In genomic region chr17:64536913-64537312, GRCh38 we compare ENCODE assay signal across 18 cellular contexts. TPM values are rescaled to one million over a fixed set of nuclear protein-coding genes. Genes with fewer than 3 reads are reported as not detected.
DNase-seq lines count a peak whose midpoint lies in the region; ATAC-seq and TF ChIP-seq lines count a peak whose summit lies in the region.
"Had no signal": no experiment of that assay in that cellular context is flagged by ENCODE, and none has a peak within 500 bp of the region (broad histone marks: within the 10 kb centered on the region; RNA-seq: fewer than 3 reads in every experiment).

No MANE protein-coding gene starts in this region.

- no peak overlapping the region for H3K4me2 ChIP-seq in HCT116 (ENCODE audit: low read length)
- no peak overlapping the region for H3K4me2 ChIP-seq in smooth muscle cell
- H3K4me2 ChIP-seq: BLaER1 had no signal

- ATAC-seq in activated naive CD4-positive, alpha-beta T cell treated with anti-CD3 and anti-CD28 coated beads, Interleukin-2, amount 50 U/mL, for 72 hours = no peak
- ATAC-seq in HCT116 (no peak), left ventricle myocardium superior (no peak)
- ATAC-seq in activated T-helper 17 cell treated with anti-CD3 and anti-CD28 coated beads, Interleukin-2, amount 50 U/mL, for 72 hours (replicated peaks) = no peak

- TF ChIP-seq RAD21 in HCT116 (IDR thresholded peaks at IDR 0.05; ENCODE audit: low read depth) = no peak

- H3K4me3 ChIP-seq in HCT116 (replicated peaks in 1 of 2; ENCODE audit: low read depth in 1 of 2, low read length in 2 of 2) (no peak overlapping the region), prostate gland (no peak overlapping the region), smooth muscle cell (no peak overlapping the region)
- H3K4me3 ChIP-seq: BLaER1 had no signal

- CTCF ChIA-PET in activated naive CD4-positive, alpha-beta T cell treated with anti-CD3 and anti-CD28 coated beads for 36 hours (lab: Charles Lee) = interaction anchor here (0.6 to 0.7 kb wide), 2 partner anchors 11 to 100 kb away, joined by 3 to 4 read pairs; no protein-coding TSS in a partner anchor
- CTCF ChIA-PET in HCT116 (lab: Charles Lee) = no interaction called here

- H3F3A ChIP-seq in smooth muscle cell (ENCODE audit: low read depth) = peaks cover 23% of the 10 kb centered on the region

- H3K4me1 ChIP-seq in HCT116 (ENCODE audit: control insufficient read depth in 1 of 2, insufficient read depth in 2 of 2, low read length in 2 of 2) (no peaks in the 10 kb centered on the region), prostate gland (replicated peaks) (peaks cover 20% of the 10 kb centered on the region), smooth muscle cell (ENCODE audit: low read depth) (no peaks in the 10 kb centered on the region)
- H3K4me1 ChIP-seq: BLaER1 had no signal

- H3K9me3 Mint-ChIP-seq in activated naive CD4-positive, alpha-beta T cell treated with anti-CD3 and anti-CD28 coated beads for 36 hours = no peaks in the 10 kb centered on the region
- no peaks in the 10 kb centered on the region for H3K9me3 Mint-ChIP-seq in activated naive CD4-positive, alpha-beta T cell treated with anti-CD3 and anti-CD28 coated beads, Interleukin-2, amount 50 U/mL, for 72 hours
- H3K9me3 Mint-ChIP-seq in activated T-helper 17 cell treated with anti-CD3 and anti-CD28 coated beads, Interleukin-2, amount 50 U/mL, for 72 hours = no peaks in the 10 kb centered on the region
- H3K9me3 Mint-ChIP-seq: CD8-positive, alpha-beta memory T cell had no signal

- 49% methylated on average over 2 of the region's 2 CpGs for WGBS in prostate gland
- 96% methylated on average over 2 of the region's 2 CpGs for whole genome bisulfite sequencing in smooth muscle cell (ENCODE audit: low lambda C conversion rate)

- RAD21 ChIA-PET in HCT116 (lab: Charles Lee; ENCODE audit: low non-redundant PET in 1 of 2, low total read pairs in 2 of 2, uncharacterized antibody in 2 of 2, unreplicated experiment in 2 of 2) = no interaction called here

- H2AFZ ChIP-seq in HCT116 (ENCODE audit: low read depth, low read length, poor library complexity, severe bottlenecking) (no peak overlapping the region), smooth muscle cell (ENCODE audit: low read depth) (no peak overlapping the region)

- peaks cover 6% of the 10 kb centered on the region; the same call in 1 of the 2 replicates for H4K20me1 ChIP-seq in HCT116 (ENCODE audit: insufficient read depth)
- peaks cover 9% of the 10 kb centered on the region for H4K20me1 ChIP-seq in smooth muscle cell (ENCODE audit: low read depth)

- POLR2A ChIA-PET in HCT116 (lab: Charles Lee) = interaction anchor here (0.9 kb wide), 1 partner anchor 30 kb away, joined by 5 read pairs; the partner anchor contains the start of genes CEP95 and DDX5

- peak overlapping the region; percentile 11 for H3K27ac Mint-ChIP-seq in activated naive CD4-positive, alpha-beta T cell treated with anti-CD3 and anti-CD28 coated beads for 36 hours
- peak overlapping the region in 1 of 2 donors; percentile 11 for H3K27ac Mint-ChIP-seq in activated naive CD4-positive, alpha-beta T cell treated with anti-CD3 and anti-CD28 coated beads, Interleukin-2, amount 50 U/mL, for 72 hours
- H3K27ac Mint-ChIP-seq in activated T-helper 17 cell treated with anti-CD3 and anti-CD28 coated beads, Interleukin-2, amount 50 U/mL, for 72 hours = peak overlapping the region; percentile 8

- intact Hi-C loops in activated naive CD4-positive, alpha-beta T cell treated with anti-CD3 and anti-CD28 coated beads for 36 hours (cut with micrococcal nuclease) = no loop called here
- intact Hi-C loops in HCT116 (cut with micrococcal nuclease) (no loop called here), prostate gland (cut with DNase I) (no loop called here), left ventricle myocardium superior (cut with micrococcal nuclease) (no loop called here)

- H3K27me3 ChIP-seq in HCT116 (ENCODE audit: insufficient read depth, low read length) (no peaks in the 10 kb centered on the region), prostate gland (replicated peaks; ENCODE audit: insufficient read depth) (no peaks in the 10 kb centered on the region), smooth muscle cell (ENCODE audit: low read depth) (no peaks in the 10 kb centered on the region)
- H3K27me3 ChIP-seq: BLaER1 had no signal

- no peaks in the 10 kb centered on the region for H3K27me3 Mint-ChIP-seq in activated naive CD4-positive, alpha-beta T cell treated with anti-CD3 and anti-CD28 coated beads for 36 hours (ENCODE audit: low read depth)
- no peaks in the 10 kb centered on the region for H3K27me3 Mint-ChIP-seq in activated T-helper 17 cell treated with anti-CD3 and anti-CD28 coated beads, Interleukin-2, amount 50 U/mL, for 72 hours
- H3K27me3 Mint-ChIP-seq: CD8-positive, alpha-beta memory T cell had no signal

- TF ChIP-seq POLR2A in HCT116 (IDR thresholded peaks at IDR 0.05; ENCODE audit: borderline replicate concordance, extremely low read depth, insufficient read depth, insufficient read length) (no peak), prostate gland (IDR thresholded peaks at IDR 0.05) (no peak)

- no peak for DNase-seq in activated naive CD4-positive, alpha-beta T cell treated with anti-CD3 and anti-CD28 coated beads for 36 hours
- DNase-seq in activated naive CD4-positive, alpha-beta T cell treated with anti-CD3 and anti-CD28 coated beads, Interleukin-2, amount 50 U/mL, for 72 hours (ENCODE audit: low spot score in 2 of 2) = no peak
- DNase-seq in HCT116 (ENCODE audit: low read depth, low spot score) = no peak
- DNase-seq in prostate gland (ENCODE audit: low spot score) = peak; percentile 17
- DNase-seq in smooth muscle cell (lab: John Stamatoyannopoulos, UW; ENCODE audit: unreplicated experiment) = no peak
- no peak for DNase-seq in left ventricle myocardium superior
- DNase-seq: CD8-positive, alpha-beta memory T cell; DMS53; EL; KG1; NCI-H1417 treated with DMSO at 0.1 percent for 48 hours; NCI-H187 treated with DMSO at 0.1 percent for 48 hours; NCI-H2227 treated with DMSO at 0.1 percent for 48 hours; NCI-H510A treated with DMSO at 0.1 percent for 48 hours; NCI-H774; SHP77 treated with DMSO at 0.1 percent for 48 hours had no signal

- H3K79me2 ChIP-seq in HCT116 (ENCODE audit: insufficient read depth, low read length) (no peaks in the 10 kb centered on the region), smooth muscle cell (ENCODE audit: low read depth) (no peaks in the 10 kb centered on the region)

- H3K36me3 ChIP-seq in HCT116 (ENCODE audit: control insufficient read depth in 1 of 2, insufficient read depth in 2 of 2, low read length in 2 of 2) = peaks cover 48 to 77% of the 10 kb centered on the region in 2 experiments
- no peaks in the 10 kb centered on the region for H3K36me3 ChIP-seq in prostate gland
- peaks cover 3% of the 10 kb centered on the region for H3K36me3 ChIP-seq in smooth muscle cell (ENCODE audit: low read depth)

- no peak overlapping the region for H3K27ac ChIP-seq in HCT116 (ENCODE audit: low read depth, low read length)
- H3K27ac ChIP-seq in prostate gland = peak overlapping the region; percentile 53 to 64
- H3K27ac ChIP-seq in smooth muscle cell (ENCODE audit: low read depth) = no peak overlapping the region
- H3K27ac ChIP-seq: BLaER1 had no signal

- no peak overlapping the region for H3K4me3 Mint-ChIP-seq in activated naive CD4-positive, alpha-beta T cell treated with anti-CD3 and anti-CD28 coated beads for 36 hours
- no peak overlapping the region for H3K4me3 Mint-ChIP-seq in activated T-helper 17 cell treated with anti-CD3 and anti-CD28 coated beads, Interleukin-2, amount 50 U/mL, for 72 hours
- H3K4me3 Mint-ChIP-seq: CD8-positive, alpha-beta memory T cell had no signal

- H3K9ac ChIP-seq in HCT116 (ENCODE audit: low read length) (no peak overlapping the region), smooth muscle cell (ENCODE audit: low read depth) (no peak overlapping the region)
- H3K9ac ChIP-seq: BLaER1 had no signal

- no peaks in the 10 kb centered on the region for H3K9me2 ChIP-seq in HCT116 (ENCODE audit: insufficient read depth)

- H3K9me3 ChIP-seq in HCT116 (ENCODE audit: control insufficient read depth in 1 of 2, insufficient read depth in 1 of 2, low read depth in 1 of 2, low read length in 2 of 2) (no peaks in the 10 kb centered on the region), prostate gland (no peaks in the 10 kb centered on the region), smooth muscle cell (replicated peaks; ENCODE audit: low read depth) (no peaks in the 10 kb centered on the region)
- H3K9me3 ChIP-seq: BLaER1 had no signal

- H3K36me3 Mint-ChIP-seq in activated naive CD4-positive, alpha-beta T cell treated with anti-CD3 and anti-CD28 coated beads for 36 hours (ENCODE audit: low read depth) = peaks cover 22% of the 10 kb centered on the region
- H3K36me3 Mint-ChIP-seq in activated naive CD4-positive, alpha-beta T cell treated with anti-CD3 and anti-CD28 coated beads, Interleukin-2, amount 50 U/mL, for 72 hours = peaks cover 0 to 9% of the 10 kb centered on the region in 2 donors
- peaks cover 81% of the 10 kb centered on the region for H3K36me3 Mint-ChIP-seq in activated T-helper 17 cell treated with anti-CD3 and anti-CD28 coated beads, Interleukin-2, amount 50 U/mL, for 72 hours (ENCODE audit: low read depth)

- TF ChIP-seq CTCF in HCT116 (IDR thresholded peaks at IDR 0.05 in 2 of 3, conservative IDR thresholded peaks at IDR 0.05 in 1 of 3; ENCODE audit: borderline replicate concordance in 1 of 3, insufficient read depth in 1 of 3, low read depth in 2 of 3, low read length in 2 of 3) (no peak), prostate gland (IDR thresholded peaks at IDR 0.05) (no peak), smooth muscle cell (IDR thresholded peaks at IDR 0.05; ENCODE audit: borderline replicate concordance, insufficient read depth, poor library complexity, severe bottlenecking) (no peak)

- H3K4me1 Mint-ChIP-seq in activated naive CD4-positive, alpha-beta T cell treated with anti-CD3 and anti-CD28 coated beads for 36 hours (ENCODE audit: low read depth) = peaks cover 3% of the 10 kb centered on the region
- H3K4me1 Mint-ChIP-seq in activated T-helper 17 cell treated with anti-CD3 and anti-CD28 coated beads, Interleukin-2, amount 50 U/mL, for 72 hours = peaks cover 4% of the 10 kb centered on the region
- H3K4me1 Mint-ChIP-seq: CD8-positive, alpha-beta memory T cell had no signal

- BruUV-seq in HCT116 (replicated peaks; lab: Mats Ljungman, UMichigan) = TSS peak; percentile 3

RNA-seq across cellular contexts. Expression of gene CEP95, which starts 30.1 kb away (rescaled TPM):
- total RNA-seq in activated naive CD4-positive, alpha-beta T cell treated with anti-CD3 and anti-CD28 coated beads for 36 hours = 10 to 100 TPM; 38.8 to 43.3 TPM
- total RNA-seq in activated naive CD4-positive, alpha-beta T cell treated with anti-CD3 and anti-CD28 coated beads, Interleukin-2, amount 50 U/mL, for 72 hours = 100 to 1,000 TPM in 1 of 2 donors, 10 to 100 TPM in 1; 49.5 to 142 TPM
- total RNA-seq in HCT116 (2021; ENCODE audit: unreplicated experiment) = 77.0 TPM
- 53.0 and 62.1 TPM in 2 replicates for polyA plus RNA-seq in HCT116 (2012)
- total RNA-seq in activated T-helper 17 cell treated with anti-CD3 and anti-CD28 coated beads, Interleukin-2, amount 50 U/mL, for 72 hours = 10 to 100 TPM; 45.3 to 63.4 TPM
- 10 to 100 TPM; 26.8 to 50.6 TPM for total RNA-seq in prostate gland
- 55.4 and 59.5 TPM in 2 replicates for total RNA-seq in smooth muscle cell
- polyA plus RNA-seq in smooth muscle cell = 21.3 and 35.6 TPM in 2 replicates
- total RNA-seq in left ventricle myocardium superior = 11.1 TPM

RNA-seq across cellular contexts. Expression of gene DDX5, which starts 30.8 kb away (rescaled TPM):
- total RNA-seq in activated naive CD4-positive, alpha-beta T cell treated with anti-CD3 and anti-CD28 coated beads for 36 hours = 100 to 1,000 TPM; 480 to 491 TPM
- total RNA-seq in activated naive CD4-positive, alpha-beta T cell treated with anti-CD3 and anti-CD28 coated beads, Interleukin-2, amount 50 U/mL, for 72 hours = 100 to 1,000 TPM; 687 to 793 TPM
- total RNA-seq in HCT116 (2021; ENCODE audit: unreplicated experiment) (798 TPM), prostate gland (1,000 to 10,000 TPM; 1,009 to 1,102 TPM), smooth muscle cell (679 and 752 TPM in 2 replicates), left ventricle myocardium superior (333 TPM)
- polyA plus RNA-seq in HCT116 (2012) = 376 and 416 TPM in 2 replicates
- total RNA-seq in activated T-helper 17 cell treated with anti-CD3 and anti-CD28 coated beads, Interleukin-2, amount 50 U/mL, for 72 hours = 100 to 1,000 TPM; 485 to 742 TPM
- polyA plus RNA-seq in smooth muscle cell = 446 and 533 TPM in 2 replicates

RNA-seq across cellular contexts. Expression of gene POLG2, which starts 40.1 kb away (rescaled TPM):
- total RNA-seq in activated naive CD4-positive, alpha-beta T cell treated with anti-CD3 and anti-CD28 coated beads for 36 hours = 10 to 100 TPM; 23.4 to 26.9 TPM
- total RNA-seq in activated naive CD4-positive, alpha-beta T cell treated with anti-CD3 and anti-CD28 coated beads, Interleukin-2, amount 50 U/mL, for 72 hours = 10 to 100 TPM; 35.2 to 71.6 TPM
- total RNA-seq in HCT116 (2021; ENCODE audit: unreplicated experiment) = 51.5 TPM
- polyA plus RNA-seq in HCT116 (2012) = 14.8 and 19.2 TPM in 2 replicates
- 10 to 100 TPM; 38.8 to 40.9 TPM for total RNA-seq in activated T-helper 17 cell treated with anti-CD3 and anti-CD28 coated beads, Interleukin-2, amount 50 U/mL, for 72 hours
- 1 to 10 TPM; 5.3 to 9.7 TPM for total RNA-seq in prostate gland
- total RNA-seq in smooth muscle cell = 8.2 and 22.6 TPM in 2 replicates
- polyA plus RNA-seq in smooth muscle cell = 8.0 and 11.8 TPM in 2 replicates
- 5.9 TPM for total RNA-seq in left ventricle myocardium superior

Comparison
In these comparisons a context has a peak if more than half of its experiments do, and no peak if none do; other contexts are left out.
1. H3K27ac ChIP-seq: peak in prostate gland (2 of 2); none in HCT116 (single experiment) and smooth muscle cell (single experiment).